ENCODE assay signal across 29 cellular contexts in the genomic region with DNA sequence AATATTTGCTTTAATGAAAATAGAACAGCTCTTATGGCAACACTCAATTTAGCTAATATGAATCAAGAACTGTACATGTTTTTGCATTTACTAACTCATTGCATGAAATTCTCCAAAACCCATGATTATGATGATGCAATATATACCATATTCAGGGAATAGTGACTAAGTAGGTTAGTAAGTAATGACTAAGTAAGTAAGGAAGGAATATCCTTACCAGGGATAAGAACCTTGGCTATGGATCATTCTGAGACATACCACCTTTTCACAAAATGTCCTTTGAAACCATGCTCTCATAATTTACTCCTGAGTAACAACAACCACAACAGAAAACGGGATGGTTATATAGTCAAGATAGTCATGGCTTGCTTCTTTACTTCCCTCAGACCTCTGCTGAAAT.
DNase-seq lines count a peak whose midpoint lies in the region; ATAC-seq and TF ChIP-seq lines count a peak whose summit lies in the region.
"Had no signal": no experiment of that assay in that cellular context is flagged by ENCODE, and none has a peak within 500 bp of the region (broad histone marks: within the 10 kb centered on the region; RNA-seq: fewer than 3 reads in every experiment).

No MANE protein-coding gene starts in this region.

- H3K4me3 ChIP-seq in brain microvascular endothelial cell (ENCODE audit: low read depth, low read length), result no peak overlapping the region
- H3K4me3 ChIP-seq in upper lobe of right lung, result no peak overlapping the region
- H3K4me3 ChIP-seq: breast epithelium, heart right ventricle, SJCRH30, suprapubic skin, vagina had no signal

- peak; percentile 43 for DNase-seq in EH (ENCODE audit: low read depth)
- peak; percentile 15 for DNase-seq in M059J (ENCODE audit: low read depth)
- DNase-seq in brain microvascular endothelial cell, result peak; percentile 15
- DNase-seq in foreskin keratinocyte, result peak; percentile 78 to 90
- DNase-seq in DMS153 treated with DMSO at 0.1 percent for 48 hours (lab: John Stamatoyannopoulos, UW; ENCODE audit: unreplicated experiment), result no peak
- no peak for DNase-seq in upper lobe of right lung
- no peak for DNase-seq in GM19238 (ENCODE audit: insufficient read length, low spot score)
- DNase-seq in NCI-H1694 (lab: John Stamatoyannopoulos, UW), result no peak
- DNase-seq: activated CD4-positive, alpha-beta memory T cell treated with anti-CD3 and anti-CD28 coated beads, Interleukin-2, amount 10 ng/mL, durations not matched to agents 7 days and 5 days; activated CD4-positive, CD25-positive, alpha-beta regulatory T cell treated with anti-CD3 and anti-CD28 coated beads, Interleukin-2, amount 50 U/mL, for 72 hours; activated gamma-delta T cell treated with Interleukin-2 at 50 U/mL for 16 hours; activated T-cell treated with anti-CD3 and anti-CD28 coated beads, Interleukin-2, amount 50 U/mL, for 1 hour; H7; heart right ventricle; left colon; mesenchymal stem cell; NCI-H1105 treated with DMSO at 0.1 percent for 48 hours; NCI-H2081 treated with DMSO at 0.1 percent for 48 hours; NCI-H446 treated with DMSO at 0.1 percent for 48 hours; nucleus accumbens; OCI-M1; SJCRH30; stimulated activated CD4-positive, alpha-beta T cell treated with anti-CD3 and anti-CD28 coated beads, Interleukin-2, amount 100 ng/mL, for 48 hours; stimulated activated naive B cell treated with anti-CD40 and anti-IgM and Interleukin-4, amounts not matched to agents 10 μg/mL and 1 μg/mL and 100 μg/mL, for 72 hours; T-helper 1 cell had no signal

- TF ChIP-seq CTCF in brain microvascular endothelial cell (IDR thresholded peaks at IDR 0.05; ENCODE audit: low read depth, low read length, missing control alignments) (no peak), foreskin keratinocyte (conservative IDR thresholded peaks at IDR 0.05) (no peak), upper lobe of right lung (IDR thresholded peaks at IDR 0.05) (no peak)

- ATAC-seq in foreskin keratinocyte, result peak; percentile 93
- ATAC-seq in upper lobe of right lung, result no peak
- ATAC-seq: heart right ventricle; left colon; stimulated activated naive B cell treated with anti-CD40 and anti-IgM and Interleukin-4, amounts not matched to agents 10 μg/mL and 1 μg/mL and 100 μg/mL, for 72 hours had no signal

- H3K4me1 ChIP-seq in foreskin keratinocyte (peaks cover 40% of the 10 kb centered on the region), upper lobe of right lung (no peaks in the 10 kb centered on the region)
- H3K4me1 ChIP-seq: breast epithelium, heart right ventricle, SJCRH30, suprapubic skin, vagina had no signal

- H3K9me3 ChIP-seq in upper lobe of right lung, result no peaks in the 10 kb centered on the region
- H3K9me3 ChIP-seq: breast epithelium, heart right ventricle, SJCRH30, suprapubic skin, vagina had no signal

- H3K27me3 ChIP-seq in brain microvascular endothelial cell (replicated peaks) (no peaks in the 10 kb centered on the region), foreskin keratinocyte (no peaks in the 10 kb centered on the region), upper lobe of right lung (no peaks in the 10 kb centered on the region)
- H3K27me3 ChIP-seq: breast epithelium, heart right ventricle, SJCRH30, suprapubic skin, vagina had no signal

- H3K36me3 ChIP-seq in brain microvascular endothelial cell (replicated peaks) (no peaks in the 10 kb centered on the region), upper lobe of right lung (no peaks in the 10 kb centered on the region)
- H3K36me3 ChIP-seq: breast epithelium, heart right ventricle, SJCRH30, suprapubic skin, vagina had no signal

- H3K27ac ChIP-seq in brain microvascular endothelial cell, result no peak overlapping the region
- no peak overlapping the region for H3K27ac ChIP-seq in foreskin keratinocyte
- H3K27ac ChIP-seq in upper lobe of right lung, result no peak overlapping the region
- H3K27ac ChIP-seq: breast epithelium, C4-2B, heart right ventricle, SJCRH30, suprapubic skin, vagina had no signal

- in situ Hi-C loops in brain microvascular endothelial cell (cut with HindIII; ENCODE audit: low pct_ligation_motif_present, low sequenced_read_pairs), result no loop called here

- intact Hi-C loops in upper lobe of right lung (cut with DNase I), result no loop called here

Comparison
In these comparisons a context has a peak if more than half of its experiments do, and no peak if none do; other contexts are left out.
1. DNase-seq: peak in EH (single experiment), M059J (single experiment), brain microvascular endothelial cell (single experiment) and foreskin keratinocyte (2 of 2); none in DMS153 treated with DMSO at 0.1 percent for 48 hours (single experiment), upper lobe of right lung (single experiment), GM19238 (single experiment) and NCI-H1694 (single experiment).